In genomic region chr11:65817815-65818680, GRCh38 we compare ENCODE assay signal across 8 cellular contexts. TPM values are rescaled to one million over a fixed set of nuclear protein-coding genes. Genes with fewer than 3 reads are reported as not detected.
DNase-seq lines count a peak whose midpoint lies in the region; ATAC-seq and TF ChIP-seq lines count a peak whose summit lies in the region.

No MANE protein-coding gene starts in this region.

- no peaks in the 10 kb centered on the region for H3K27me3 ChIP-seq in hepatocyte

- no peaks in the 10 kb centered on the region for H3K36me3 ChIP-seq in hepatocyte (replicated peaks; ENCODE audit: insufficient read depth, low read depth)

- DNase-seq in NCI-H1694 treated with DMSO at 0.1 percent for 48 hours (lab: John Stamatoyannopoulos, UW) (peak; percentile 57), T-helper 22 cell (ENCODE audit: low read depth) (peak; percentile 76), astrocyte of the cerebellum (ENCODE audit: low read depth) (peak; percentile 74), hepatocyte (ENCODE audit: low spot score) (peak; percentile 97), retina (peak; percentile 95)

- H3K79me2 ChIP-seq in hepatocyte = peaks cover 18% of the 10 kb centered on the region

- H3K9me2 ChIP-seq in hepatocyte (replicated peaks; ENCODE audit: insufficient read depth) = no peaks in the 10 kb centered on the region

- 9% methylated on average over 63 of the region's 74 CpGs for WGBS in hepatocyte (ENCODE audit: low lambda C conversion rate, missing lambda C conversion rate)

- H3K4me3 ChIP-seq in GM12875 (ENCODE audit: low read depth, low read length) = peak overlapping the region; percentile 44
- H3K4me3 ChIP-seq in astrocyte of the cerebellum (ENCODE audit: low read depth, low read length) = peak overlapping the region; percentile 49
- H3K4me3 ChIP-seq in hepatocyte = peak overlapping the region; percentile 38

- H3K4me1 ChIP-seq in hepatocyte (ENCODE audit: insufficient read depth) = no peaks in the 10 kb centered on the region

- peak; percentile 75 for ATAC-seq in HG02852 (IDR thresholded peaks at IDR 0.05; ENCODE audit: unreplicated experiment)
- no peak for ATAC-seq in GM19351 (IDR thresholded peaks at IDR 0.05; ENCODE audit: unreplicated experiment)

- H3K4me2 ChIP-seq in hepatocyte = peak overlapping the region; percentile 67

- H3K9me3 ChIP-seq in hepatocyte (ENCODE audit: low read depth) = no peaks in the 10 kb centered on the region

- H3K27ac ChIP-seq in hepatocyte = peak overlapping the region; percentile 85

- peak; percentile 99 for TF ChIP-seq CTCF in GM12875 (IDR thresholded peaks at IDR 0.05; ENCODE audit: borderline replicate concordance, insufficient read depth, low read depth, low read length)
- TF ChIP-seq CTCF in astrocyte of the cerebellum (IDR thresholded peaks at IDR 0.05; ENCODE audit: low read depth, low read length, missing control alignments) = peak; percentile 95
- TF ChIP-seq CTCF in hepatocyte (IDR thresholded peaks at IDR 0.05; ENCODE audit: poor library complexity) = peak; percentile 96

- peak overlapping the region; percentile 50 for H2AFZ ChIP-seq in hepatocyte

- H4K20me1 ChIP-seq in hepatocyte (ENCODE audit: insufficient read depth, poor library complexity, severe bottlenecking) = no peaks in the 10 kb centered on the region

- in situ Hi-C loops in astrocyte of the cerebellum (cut with HindIII; ENCODE audit: low sequenced_read_pairs) = no loop called here

RNA-seq across cellular contexts. Expression of gene SNX32, which starts 15.7 kb away (rescaled TPM):
- 2.3 and 2.9 TPM in 2 replicates for total RNA-seq in hepatocyte
- polyA plus RNA-seq in hepatocyte = 5.1 and 6.0 TPM in 2 replicates

RNA-seq across cellular contexts. Expression of gene OVOL1, which starts 31.2 kb away (rescaled TPM):
- 26.0 and 26.3 TPM in 2 replicates for total RNA-seq in hepatocyte
- 20.6 and 20.8 TPM in 2 replicates for polyA plus RNA-seq in hepatocyte

RNA-seq across cellular contexts. Expression of gene AP5B1, which starts 37.3 kb away (rescaled TPM):
- total RNA-seq in hepatocyte = 19.5 and 20.9 TPM in 2 replicates
- 24.8 and 27.1 TPM in 2 replicates for polyA plus RNA-seq in hepatocyte

RNA-seq across cellular contexts. Expression of gene CFL1, which starts 39.9 kb away (rescaled TPM):
- total RNA-seq in hepatocyte = 720 and 758 TPM in 2 replicates
- polyA plus RNA-seq in hepatocyte = 1,698 and 1,708 TPM in 2 replicates

RNA-seq across cellular contexts. Expression of gene MUS81, which starts 42.2 kb away (rescaled TPM):
- 22.3 and 23.8 TPM in 2 replicates for total RNA-seq in hepatocyte
- polyA plus RNA-seq in hepatocyte = 47.0 and 51.7 TPM in 2 replicates
